ENCODE assay signal across 20 cellular contexts in genomic region chr4:79258614-79259176, GRCh38.
"Had no signal": no experiment of that assay in that cellular context is flagged by ENCODE, and none has a peak within 500 bp of the region (broad histone marks: within the 10 kb centered on the region; RNA-seq: fewer than 3 reads in every experiment).

No MANE protein-coding gene starts in this region.

- H3K27me3 ChIP-seq: MG63, SJSA1 had no signal

- H3K9me3 ChIP-seq: MG63, SJSA1 had no signal

- DNase-seq: Karpas-422, KG1, MG63, NCI-H1092, NCI-H1105 treated with DMSO at 0.1 percent for 48 hours, NCI-H1417 treated with DMSO at 0.1 percent for 48 hours, NCI-H146, NCI-H1694 treated with DMSO at 0.1 percent for 48 hours, NCI-H1930, NCI-H2081, NCI-H2107, NCI-H2227 treated with DMSO at 0.1 percent for 48 hours, NCI-H526 treated with DMSO at 0.1 percent for 48 hours, NCI-H748 treated with DMSO at 0.1 percent for 48 hours, PC-3, SIG-M5 had no signal

- H3K4me1 ChIP-seq: SJSA1 had no signal

- ATAC-seq: Panc1, PC-3 had no signal

- H3K4me3 ChIP-seq: MG63, SJSA1, SK-N-MC had no signal

- H3K27ac ChIP-seq: RWPE1, SJSA1, SK-N-MC had no signal
